Comparison of ENCODE assay signal across 2 cellular contexts in genomic region chr2:222732774-222733173, GRCh38.
TF ChIP-seq lines count a peak whose summit lies in the region.

No MANE protein-coding gene starts in this region.

TF ChIP-seq in IMR-90, 13 proteins besides CTCF, POLR2A, EP300 and RAD21:
- TF ChIP-seq MAZ (IDR thresholded peaks at IDR 0.05; ENCODE audit: borderline replicate concordance, low read depth, low read length) (no peak), RFX5 (IDR thresholded peaks at IDR 0.05; ENCODE audit: low read depth, low read length) (no peak), USF2 (IDR thresholded peaks at IDR 0.05; ENCODE audit: low read depth, low read length) (peak; percentile 65; the same call in 1 of the 2 replicates), RCOR1 (IDR thresholded peaks at IDR 0.05; ENCODE audit: insufficient replicate concordance, low read length) (no peak), CEBPB (IDR thresholded peaks at IDR 0.05; ENCODE audit: low read depth, low read length) (no peak), CHD1 (IDR thresholded peaks at IDR 0.05; ENCODE audit: low read depth, low read length) (no peak)
TF ChIP-seq in IMR-90: peak in this region for 1.

TF ChIP-seq in H1, 55 proteins besides CTCF, POLR2A, EP300 and RAD21:
- TF ChIP-seq USF2 (IDR thresholded peaks at IDR 0.05; ENCODE audit: low read length), result 0 out of 2 replicates have a peak, but pooled peaks have one; percentile 29
- TF ChIP-seq CHD2 (IDR thresholded peaks at IDR 0.05; ENCODE audit: low read length), result no peak
- TF ChIP-seq SIX5 (IDR thresholded peaks at IDR 0.05; ENCODE audit: low read depth, low read length), result no peak
